ENCODE assay signal across 18 cellular contexts in genomic region chr10:22333167-22333566, GRCh38. TPM values are rescaled to one million over a fixed set of nuclear protein-coding genes. Genes with fewer than 3 reads are reported as not detected.
A peak's percentile ranks its signal among the peaks of the same experiment; 100 is the strongest.
DNase-seq lines count a peak whose midpoint lies in the region; ATAC-seq and TF ChIP-seq lines count a peak whose summit lies in the region.
"Had no signal": no experiment of that assay in that cellular context is flagged by ENCODE, and none has a peak within 500 bp of the region (broad histone marks: within the 10 kb centered on the region; RNA-seq: fewer than 3 reads in every experiment).

No MANE protein-coding gene starts in this region.

- peak overlapping the region; percentile 91 for H3K27ac Mint-ChIP-seq in central memory CD8-positive, alpha-beta T cell (ENCODE audit: low read depth)
- peak overlapping the region; percentile 70 for H3K27ac Mint-ChIP-seq in stimulated activated naive B cell treated with anti-CD40 and anti-IgM and Interleukin-4, amounts not matched to agents 10 μg/mL and 1 μg/mL and 100 μg/mL, for 72 hours

- no peak overlapping the region for H3K27ac ChIP-seq in esophagus squamous epithelium
- H3K27ac ChIP-seq: A549, vagina had no signal

- in situ Hi-C loops in G401 (cut with HindIII; ENCODE audit: low sequenced_read_pairs) = no loop called here

- H3K9me3 Mint-ChIP-seq in central memory CD8-positive, alpha-beta T cell = no peaks in the 10 kb centered on the region
- peaks cover 2 to 3% of the 10 kb centered on the region in 2 donors for H3K9me3 Mint-ChIP-seq in stimulated activated naive B cell treated with anti-CD40 and anti-IgM and Interleukin-4, amounts not matched to agents 10 μg/mL and 1 μg/mL and 100 μg/mL, for 72 hours

- peak; percentile 27 for DNase-seq in activated T-cell treated with anti-CD3 and anti-CD28 coated beads, Interleukin-2, amount 50 U/mL, for 1 hour
- no peak for DNase-seq in activated T-cell treated with anti-CD3 and anti-CD28 coated beads, Interleukin-2, amount 50 U/mL, for 48 hours
- DNase-seq in NOMO-1 treated with dmso at 0.1 percent for 144 hours (lab: John Stamatoyannopoulos, UW; ENCODE audit: unreplicated experiment) (peak; percentile 38), cerebellum (ENCODE audit: low spot score) (no peak), G401 (ENCODE audit: low spot score) (no peak), esophagus squamous epithelium (lab: John Stamatoyannopoulos, UW) (no peak)
- no peak for DNase-seq in central memory CD8-positive, alpha-beta T cell (ENCODE audit: low spot score in 2 of 2)
- DNase-seq in stimulated activated naive B cell treated with anti-CD40 and anti-IgM and Interleukin-4, amounts not matched to agents 10 μg/mL and 1 μg/mL and 100 μg/mL, for 72 hours = no peak
- DNase-seq: dermis blood vessel endothelial cell, DMS153, islet precursor cell, KBM-7, NCI-H187, NCI-H82, SK-N-SH had no signal

- peaks cover 17% of the 10 kb centered on the region for H3K27me3 Mint-ChIP-seq in central memory CD8-positive, alpha-beta T cell
- peaks cover 15 to 26% of the 10 kb centered on the region in 2 donors for H3K27me3 Mint-ChIP-seq in stimulated activated naive B cell treated with anti-CD40 and anti-IgM and Interleukin-4, amounts not matched to agents 10 μg/mL and 1 μg/mL and 100 μg/mL, for 72 hours

- peaks cover 26 to 49% (median 39%) of the 10 kb centered on the region in 4 donors for H3K27me3 ChIP-seq in esophagus squamous epithelium

- H3K36me3 Mint-ChIP-seq in central memory CD8-positive, alpha-beta T cell (ENCODE audit: insufficient read depth) = peaks cover 31% of the 10 kb centered on the region
- H3K36me3 Mint-ChIP-seq in stimulated activated naive B cell treated with anti-CD40 and anti-IgM and Interleukin-4, amounts not matched to agents 10 μg/mL and 1 μg/mL and 100 μg/mL, for 72 hours = peaks cover 13 to 18% of the 10 kb centered on the region in 2 donors

- peaks cover 0 to 21% (median 3%) of the 10 kb centered on the region in 3 donors for H3K36me3 ChIP-seq in esophagus squamous epithelium

- peaks cover 27% of the 10 kb centered on the region for H3K4me1 Mint-ChIP-seq in central memory CD8-positive, alpha-beta T cell
- H3K4me1 Mint-ChIP-seq in stimulated activated naive B cell treated with anti-CD40 and anti-IgM and Interleukin-4, amounts not matched to agents 10 μg/mL and 1 μg/mL and 100 μg/mL, for 72 hours = peaks cover 11 to 34% of the 10 kb centered on the region in 2 donors

- ATAC-seq in central memory CD8-positive, alpha-beta T cell (replicated peaks; ENCODE audit: extremely low read depth, poor library complexity, severe bottlenecking) = no peak
- no peak for ATAC-seq in stimulated activated naive B cell treated with anti-CD40 and anti-IgM and Interleukin-4, amounts not matched to agents 10 μg/mL and 1 μg/mL and 100 μg/mL, for 72 hours (replicated peaks)
- ATAC-seq: A549 had no signal

- H3K4me1 ChIP-seq in esophagus squamous epithelium = peaks cover 26 to 37% (median 27%) of the 10 kb centered on the region in 3 donors

- no peaks in the 10 kb centered on the region for H3K9me3 ChIP-seq in esophagus squamous epithelium
- H3K9me3 ChIP-seq: A549, SK-N-SH, vagina had no signal

- WGBS in esophagus squamous epithelium, 2 donors = 54 to 69% methylated on average over 12 of the region's 12 CpGs

- no peak for TF ChIP-seq POLR2A in esophagus squamous epithelium (IDR thresholded peaks at IDR 0.05)

- peak overlapping the region in 1 of 4 donors; percentile 25 for H3K4me3 ChIP-seq in esophagus squamous epithelium
- H3K4me3 ChIP-seq: A549, skin epidermis, vagina had no signal

- H3K4me3 Mint-ChIP-seq in central memory CD8-positive, alpha-beta T cell = peak overlapping the region; percentile 76
- H3K4me3 Mint-ChIP-seq in stimulated activated naive B cell treated with anti-CD40 and anti-IgM and Interleukin-4, amounts not matched to agents 10 μg/mL and 1 μg/mL and 100 μg/mL, for 72 hours = peak overlapping the region; percentile 68 to 71

- intact Hi-C loops in esophagus squamous epithelium (cut with DNase I) = no loop called here

- no peak for TF ChIP-seq CTCF in esophagus squamous epithelium (IDR thresholded peaks at IDR 0.05)

RNA-seq across cellular contexts. Expression of gene SPAG6, which starts 12.1 kb away (rescaled TPM):
- total RNA-seq in cerebellum = 1.5 TPM
- total RNA-seq in G401 (2014; rRNA removed; shearing (Covaris generic)) = 52.9 and 57.2 TPM in 2 replicates
- under 1 TPM in 1 of 4 donors, not detected in 3; 0.19 TPM for total RNA-seq in esophagus squamous epithelium
- total RNA-seq: dermis blood vessel endothelial cell, vagina had no signal

RNA-seq across cellular contexts. Expression of gene BMI1, which starts 12.3 kb away (rescaled TPM):
- total RNA-seq in cerebellum (88.3 TPM), esophagus squamous epithelium (10 to 100 TPM in 3 of 4 donors, 1 to 10 TPM in 1; 9.6 to 44.4 (median 21.4) TPM)
- total RNA-seq in G401 (2014; rRNA removed; shearing (Covaris generic)) = 305 and 441 TPM in 2 replicates

RNA-seq across cellular contexts. Expression of gene COMMD3, which starts 17.0 kb away (rescaled TPM):
- total RNA-seq in cerebellum = 35.8 TPM
- 119 and 132 TPM in 2 replicates for total RNA-seq in G401 (2014; rRNA removed; shearing (Covaris generic))
- 10 to 100 TPM; 14.9 to 31.4 (median 24.2) TPM for total RNA-seq in esophagus squamous epithelium

Comparison
In these comparisons a context has a peak if more than half of its experiments do, and no peak if none do; other contexts are left out.
1. DNase-seq: peak in activated T-cell treated with anti-CD3 and anti-CD28 coated beads, Interleukin-2, amount 50 U/mL, for 1 hour (single experiment) and NOMO-1 treated with dmso at 0.1 percent for 144 hours (single experiment); none in activated T-cell treated with anti-CD3 and anti-CD28 coated beads, Interleukin-2, amount 50 U/mL, for 48 hours (0 of 2), central memory CD8-positive, alpha-beta T cell (0 of 2), stimulated activated naive B cell treated with anti-CD40 and anti-IgM and Interleukin-4, amounts not matched to agents 10 μg/mL and 1 μg/mL and 100 μg/mL, for 72 hours (single experiment), cerebellum (single experiment), G401 (single experiment) and esophagus squamous epithelium (single experiment).
2. RNA of gene SPAG6, which starts 12.1 kb away (total RNA-seq): 52.9 to 57.2 TPM in G401; 1.5 TPM in cerebellum (single experiment) and 0.19 TPM in esophagus squamous epithelium; every median in the first group is over 10 times any median in the second.